In genomic region chr12:46376579-46376978, GRCh38 we compare ENCODE assay signal across 24 cellular contexts.
"Had no signal": no experiment of that assay in that cellular context is flagged by ENCODE, and none has a peak within 500 bp of the region (broad histone marks: within the 10 kb centered on the region; RNA-seq: fewer than 3 reads in every experiment).

No MANE protein-coding gene starts in this region.

- FAIRE-seq: endothelial cell of umbilical vein, pancreas, urothelium cell line had no signal

- H3K4me3 ChIP-seq: colonic mucosa, heart left ventricle, mucosa of descending colon, pancreas, prostate gland, sigmoid colon, skin epidermis, stomach, thoracic aorta had no signal

- H3K27me3 ChIP-seq: colonic mucosa, heart left ventricle, pancreas, sigmoid colon, stomach had no signal

- H3K9me3 ChIP-seq: colonic mucosa, mucosa of descending colon, pancreas, prostate gland, sigmoid colon, stomach, thoracic aorta had no signal

- H3K27ac ChIP-seq: colonic mucosa, heart left ventricle, pancreas, prostate gland, sigmoid colon, skin epidermis, stomach, thoracic aorta had no signal

- H3K27me3 Mint-ChIP-seq: naive thymus-derived CD8-positive, alpha-beta T cell; type B pancreatic cell had no signal

- H3K9me3 Mint-ChIP-seq: type B pancreatic cell had no signal

- ATAC-seq: heart left ventricle; left colon; mucosa of descending colon; naive thymus-derived CD8-positive, alpha-beta T cell; pancreas had no signal

- DNase-seq: colonic mucosa; dermis blood vessel endothelial cell; erythroblast; foreskin melanocyte; heart left ventricle; hippocampal formation; left colon; mammary epithelial cell; mucosa of descending colon; naive thymus-derived CD8-positive, alpha-beta T cell; occipital lobe; pancreas; retina; sigmoid colon; stimulated activated CD4-positive, alpha-beta T cell treated with anti-CD3 and anti-CD28 coated beads, Interleukin-12 subunit alpha, Interleukin-12 subunit beta, amount 100 ng/mL, for 4 hours; stimulated activated naive CD4-positive, alpha-beta T cell; stomach; substantia nigra had no signal

- H3K27ac Mint-ChIP-seq: type B pancreatic cell had no signal

- H3K4me1 ChIP-seq: colonic mucosa, prostate gland had no signal

- H3K4me3 Mint-ChIP-seq: naive thymus-derived CD8-positive, alpha-beta T cell had no signal

- H3K36me3 Mint-ChIP-seq: type B pancreatic cell had no signal

- H3K36me3 ChIP-seq: colonic mucosa, heart left ventricle, pancreas, prostate gland, sigmoid colon, stomach, thoracic aorta had no signal
